In genomic region chr3:149376728-149377407, GRCh38 we compare ENCODE assay signal across 8 cellular contexts. TPM values are rescaled to one million over a fixed set of nuclear protein-coding genes. Genes with fewer than 3 reads are reported as not detected.
DNase-seq lines count a peak whose midpoint lies in the region; ATAC-seq, FAIRE-seq and TF ChIP-seq lines count a peak whose summit lies in the region.
"Had no signal": no experiment of that assay in that cellular context is flagged by ENCODE, and none has a peak within 500 bp of the region (broad histone marks: within the 10 kb centered on the region; RNA-seq: fewer than 3 reads in every experiment).

No MANE protein-coding gene starts in this region.

- FAIRE-seq in H1 (lab: Jason Lieb, UNC): no peak

- DNase-seq in NCI-H774 (lab: John Stamatoyannopoulos, UW): peak; percentile 41
- DNase-seq in H1 (ENCODE audit: low read depth in 1 of 2, low spot score in 2 of 2): no peak
- DNase-seq in mesenchymal stem cell: no peak
- DNase-seq in vagina (ENCODE audit: extremely low spot score in 2 of 2): no peak
- no peak for DNase-seq in activated CD4-positive, alpha-beta T cell treated with anti-CD3 and anti-CD28 coated beads, Interleukin-2, amount 10 ng/mL, durations not matched to agents 7 days and 5 days
- no peak for DNase-seq in middle frontal gyrus (ENCODE audit: extremely low spot score, low spot score)
- DNase-seq: NCI-H524 had no signal

- no peak overlapping the region for H2AK5ac ChIP-seq in H1 (ENCODE audit: low read depth, low read length)
- H2AK5ac ChIP-seq in mesenchymal stem cell (ENCODE audit: low read length, severe bottlenecking): no peak overlapping the region

- WGBS in H1 (ENCODE audit: extremely low coverage in 1 of 2, insufficient coverage in 1 of 2, insufficient read length in 1 of 2, insufficient replicate concordance in 2 of 2, low coverage in 1 of 2, low lambda C conversion rate in 2 of 2, missing lambda C conversion rate in 1 of 2), 2 experiments: 90% methylated on average over 8 of the region's 8 CpGs; no CpG with 5 or more reads in 1 of the 2 experiments
- WGBS in mesenchymal stem cell: 40% methylated on average over 8 of the region's 8 CpGs

- H3K23me2 ChIP-seq in H1 (ENCODE audit: low read depth, low read length): no peaks in the 10 kb centered on the region

- CTCF ChIA-PET in H1 (lab: Charles Lee; ENCODE audit: partially characterized antibody): interaction anchor here (0.8 to 1.6 kb wide), 6 partner anchors 25 to 153 kb away, joined by 3 to 9 read pairs (median 3); no protein-coding TSS in a partner anchor
- CTCF ChIA-PET in activated CD4-positive, alpha-beta T cell treated with anti-CD3 and anti-CD28 coated beads, Interleukin-2, amount 10 ng/mL, durations not matched to agents 7 days and 5 days (lab: Charles Lee): no interaction called here

- H3K4me1 ChIP-seq in H1 (replicated peaks in 1 of 4; ENCODE audit: control insufficient read depth in 3 of 4, insufficient read depth in 4 of 4, low read length in 3 of 4): peaks cover 0 to 5% (median 4%) of the 10 kb centered on the region in 4 experiments; a peak in 5 of 7 replicates
- H3K4me1 ChIP-seq in mesenchymal stem cell (ENCODE audit: control insufficient read depth, insufficient read depth, low read depth, low read length): peaks cover 14% of the 10 kb centered on the region
- H3K4me1 ChIP-seq in vagina: peaks cover 41% of the 10 kb centered on the region

- TF ChIP-seq EP300 in H1 (IDR thresholded peaks at IDR 0.05; ENCODE audit: borderline replicate concordance in 1 of 2, low read depth in 2 of 2, low read length in 2 of 2): no peak

- TF ChIP-seq CTCF in H1 (IDR thresholded peaks at IDR 0.05; ENCODE audit: control extremely low read depth in 1 of 3, insufficient read depth in 1 of 3, low read depth in 1 of 3, low read length in 3 of 3): no peak
- TF ChIP-seq CTCF in vagina (IDR thresholded peaks at IDR 0.05): no peak

- no peaks in the 10 kb centered on the region for H3K79me2 ChIP-seq in H1 (ENCODE audit: control insufficient read depth in 1 of 2, insufficient read depth in 2 of 2, low read length in 2 of 2)

- H4K8ac ChIP-seq in H1 (ENCODE audit: extremely low read depth, insufficient read depth, low read length) (no peak overlapping the region), mesenchymal stem cell (ENCODE audit: low read length) (no peak overlapping the region)

- H3K14ac ChIP-seq in H1 (ENCODE audit: insufficient read length) (no peak overlapping the region), mesenchymal stem cell (ENCODE audit: low read length in 2 of 2) (no peak overlapping the region)

- H3K36me3 Mint-ChIP-seq in activated CD4-positive, alpha-beta T cell treated with anti-CD3 and anti-CD28 coated beads, Interleukin-2, amount 10 ng/mL, durations not matched to agents 7 days and 5 days (ENCODE audit: low read depth): no peaks in the 10 kb centered on the region

- no peaks in the 10 kb centered on the region for H3K9me3 Mint-ChIP-seq in activated CD4-positive, alpha-beta T cell treated with anti-CD3 and anti-CD28 coated beads, Interleukin-2, amount 10 ng/mL, durations not matched to agents 7 days and 5 days

- H4K20me1 ChIP-seq in H1 (replicated peaks in 1 of 2; ENCODE audit: control insufficient read depth in 1 of 2, insufficient read depth in 2 of 2, low read length in 2 of 2): no peaks in the 10 kb centered on the region

- H3K27me3 Mint-ChIP-seq in activated CD4-positive, alpha-beta T cell treated with anti-CD3 and anti-CD28 coated beads, Interleukin-2, amount 10 ng/mL, durations not matched to agents 7 days and 5 days: peaks cover 4% of the 10 kb centered on the region

- no peak for TF ChIP-seq RAD21 in H1 (IDR thresholded peaks at IDR 0.05 in 1 of 2, conservative IDR thresholded peaks at IDR 0.05 in 1 of 2; ENCODE audit: low read depth in 2 of 2, low read length in 2 of 2)

- intact Hi-C loops in vagina (cut with DNase I): no loop called here

- no peak overlapping the region for H3K27ac ChIP-seq in H1 (ENCODE audit: low read depth, low read length)
- peak overlapping the region; percentile 97 for H3K27ac ChIP-seq in mesenchymal stem cell (ENCODE audit: low read length, poor library complexity, severe bottlenecking)
- peak overlapping the region; percentile 76 for H3K27ac ChIP-seq in vagina

- H2BK120ac ChIP-seq in H1 (replicated peaks; ENCODE audit: low read depth, low read length): no peak overlapping the region
- H2BK120ac ChIP-seq in mesenchymal stem cell (ENCODE audit: low read depth, low read length): peak overlapping the region; percentile 55

- H2BK5ac ChIP-seq in H1 (ENCODE audit: low read depth, low read length) (no peak overlapping the region), mesenchymal stem cell (ENCODE audit: low read depth, low read length, poor library complexity, severe bottlenecking) (peak overlapping the region; percentile 67)

- POLR2A ChIA-PET in H1 (lab: Charles Lee; ENCODE audit: partially characterized antibody): no interaction called here
- POLR2A ChIA-PET in activated CD4-positive, alpha-beta T cell treated with anti-CD3 and anti-CD28 coated beads, Interleukin-2, amount 10 ng/mL, durations not matched to agents 7 days and 5 days (lab: Charles Lee): no interaction called here

- TF ChIP-seq POLR2A in H1 (IDR thresholded peaks at IDR 0.05; ENCODE audit: control extremely low read depth in 1 of 2, low read depth in 2 of 2, low read length in 2 of 2) (no peak), vagina (IDR thresholded peaks at IDR 0.05) (no peak)

- H3K23ac ChIP-seq in H1 (ENCODE audit: insufficient read length) (no peak overlapping the region), mesenchymal stem cell (ENCODE audit: low read length in 2 of 2) (no peak overlapping the region)

- H3K79me1 ChIP-seq in H1 (ENCODE audit: low read depth, low read length) (no peaks in the 10 kb centered on the region), mesenchymal stem cell (replicated peaks; ENCODE audit: low read length, poor library complexity, severe bottlenecking) (no peaks in the 10 kb centered on the region)

- no peak overlapping the region for H2BK20ac ChIP-seq in H1 (ENCODE audit: low read length)

- H3K56ac ChIP-seq in H1 (replicated peaks; ENCODE audit: insufficient read length, low read depth, low read length): no peak overlapping the region

- H3K4me2 ChIP-seq in H1 (ENCODE audit: insufficient read depth in 1 of 2, low read depth in 2 of 2, low read length in 2 of 2): no peak overlapping the region
- peak overlapping the region; percentile 44 for H3K4me2 ChIP-seq in mesenchymal stem cell (ENCODE audit: low read length, poor library complexity, severe bottlenecking)

- H2AFZ ChIP-seq in H1 (ENCODE audit: low read length): peak overlapping the region; percentile 92; the same call in 1 of the 2 replicates
- no peak overlapping the region for H2AFZ ChIP-seq in mesenchymal stem cell (ENCODE audit: low read depth, low read length)

- H3K9me3 ChIP-seq in H1 (ENCODE audit: insufficient read depth in 2 of 2, low read depth in 1 of 2, low read length in 1 of 2) (peaks cover 0 to 6% of the 10 kb centered on the region in 2 experiments; a peak in 1 of 4 replicates), mesenchymal stem cell (ENCODE audit: control insufficient read depth, low read length) (no peaks in the 10 kb centered on the region), vagina (no peaks in the 10 kb centered on the region)

- H3K18ac ChIP-seq in H1 (ENCODE audit: extremely low read depth, low read length) (no peak overlapping the region), mesenchymal stem cell (ENCODE audit: low read depth in 1 of 2, low read length in 2 of 2) (peak overlapping the region; percentile 3 to 14)

- ATAC-seq in GM18502 (IDR thresholded peaks at IDR 0.05; ENCODE audit: poor library complexity, unreplicated experiment): no peak

- H3K4me3 ChIP-seq in H1 (ENCODE audit: extremely low read depth in 1 of 4, insufficient read depth in 2 of 4, low read depth in 3 of 4, low read length in 4 of 4): no peak overlapping the region
- peak overlapping the region; percentile 50 to 71 for H3K4me3 ChIP-seq in mesenchymal stem cell (ENCODE audit: insufficient read depth in 1 of 2, low read depth in 1 of 2, low read length in 2 of 2)
- H3K4me3 ChIP-seq in vagina: peak overlapping the region; percentile 24 to 45

- no peak overlapping the region for H3K27ac Mint-ChIP-seq in activated CD4-positive, alpha-beta T cell treated with anti-CD3 and anti-CD28 coated beads, Interleukin-2, amount 10 ng/mL, durations not matched to agents 7 days and 5 days

- H3K4ac ChIP-seq in H1 (replicated peaks; ENCODE audit: insufficient read length, low read depth, low read length): no peak overlapping the region
- peak overlapping the region in 1 of 2 experiments; percentile 49 for H3K4ac ChIP-seq in mesenchymal stem cell (ENCODE audit: low read depth in 1 of 2, low read length in 2 of 2)

- H4K91ac ChIP-seq in H1 (replicated peaks; ENCODE audit: insufficient read length, low read length) (no peak overlapping the region), mesenchymal stem cell (ENCODE audit: low read length) (no peak overlapping the region)

- H3K27me3 ChIP-seq in H1 (replicated peaks in 1 of 4; ENCODE audit: control insufficient read depth in 3 of 4, extremely low read depth in 1 of 4, insufficient read depth in 3 of 4, low read length in 3 of 4) (no peaks in the 10 kb centered on the region), mesenchymal stem cell (ENCODE audit: control insufficient read depth in 1 of 2, insufficient read depth in 1 of 2, low read length in 2 of 2) (no peaks in the 10 kb centered on the region), vagina (no peaks in the 10 kb centered on the region)

- H3K4me1 Mint-ChIP-seq in activated CD4-positive, alpha-beta T cell treated with anti-CD3 and anti-CD28 coated beads, Interleukin-2, amount 10 ng/mL, durations not matched to agents 7 days and 5 days: no peaks in the 10 kb centered on the region

- H3K4me3 Mint-ChIP-seq in activated CD4-positive, alpha-beta T cell treated with anti-CD3 and anti-CD28 coated beads, Interleukin-2, amount 10 ng/mL, durations not matched to agents 7 days and 5 days: no peak overlapping the region

- no peak overlapping the region for H4K5ac ChIP-seq in H1 (ENCODE audit: insufficient read length, low read depth, low read length)

- H3K9ac ChIP-seq in H1 (replicated peaks in 1 of 4; ENCODE audit: extremely low read depth in 1 of 4, low read depth in 3 of 4, low read length in 3 of 4) (no peak overlapping the region), mesenchymal stem cell (ENCODE audit: low read length) (peak overlapping the region; percentile 75)

- H2BK15ac ChIP-seq in H1 (ENCODE audit: low read length) (no peak overlapping the region), mesenchymal stem cell (ENCODE audit: low read depth, poor library complexity, severe bottlenecking) (peak overlapping the region; percentile 4)

- H3K36me3 ChIP-seq in H1 (ENCODE audit: control insufficient read depth in 2 of 4, insufficient read depth in 4 of 4, low read length in 3 of 4) (no peaks in the 10 kb centered on the region), mesenchymal stem cell (ENCODE audit: control insufficient read depth in 1 of 2, insufficient read depth in 2 of 2, low read depth in 1 of 2, low read length in 2 of 2) (peaks cover 3 to 9% of the 10 kb centered on the region in 2 experiments), vagina (no peaks in the 10 kb centered on the region)

- H2BK12ac ChIP-seq in H1 (ENCODE audit: low read depth, low read length) (no peak overlapping the region), mesenchymal stem cell (ENCODE audit: low read length in 2 of 2) (no peak overlapping the region)

RNA-seq across cellular contexts. Expression of gene TM4SF1, which starts 0.6 kb away (rescaled TPM):
- total RNA-seq in H1 (2021; fragmentation: NEBNext Ultra II Directional; extraction: Animal tissue kit (Norgen Biotek cat#: 25700)): 0.26 and 1.5 TPM in 2 replicates
- polyA plus RNA-seq in H1 (2011; rRNA removed): 0.85 and 1.3 TPM in 2 replicates
- 1.0 TPM for polyA plus RNA-seq in H1 (2011; cell fraction: cytosol; rRNA removed)
- polyA plus RNA-seq in H1 (2011; cell fraction: nucleus; rRNA removed): 0.73 TPM
- 0.64 to 1.1 TPM (median 0.72 TPM) in 4 replicates for polyA plus RNA-seq in H1 (2012, experiment 1 of 2)
- 0.30 TPM for polyA plus RNA-seq in H1 (2012, experiment 2 of 2)
- polyA plus RNA-seq in H1 (2013, experiment 1 of 2): 0.75 TPM
- polyA plus RNA-seq in H1 (2013, experiment 2 of 2): 0.81 TPM
- polyA minus RNA-seq in H1 (2011; rRNA and poly(A)+ RNA removed): 0.47 and 0.88 TPM in 2 replicates
- polyA minus RNA-seq in H1 (2011; cell fraction: cytosol; rRNA and poly(A)+ RNA removed): 5.7 TPM
- polyA minus RNA-seq in H1 (2011; cell fraction: nucleus; rRNA and poly(A)+ RNA removed): 4.7 TPM
- 80.3 TPM for polyA plus RNA-seq in mesenchymal stem cell (2013, experiment 1 of 2)
- polyA plus RNA-seq in mesenchymal stem cell (2013, experiment 2 of 2): 86.8 TPM
- total RNA-seq in vagina: 97.7 TPM
- total RNA-seq in activated CD4-positive, alpha-beta T cell treated with anti-CD3 and anti-CD28 coated beads, Interleukin-2, amount 10 ng/mL, durations not matched to agents 7 days and 5 days: not detected

RNA-seq across cellular contexts. Expression of gene TM4SF18, which starts 43.4 kb away (rescaled TPM):
- total RNA-seq in H1 (2021; fragmentation: NEBNext Ultra II Directional; extraction: Animal tissue kit (Norgen Biotek cat#: 25700)): 2.9 and 3.3 TPM in 2 replicates
- 4.5 and 13.6 TPM in 2 replicates for polyA plus RNA-seq in H1 (2011; rRNA removed)
- 5.3 TPM for polyA plus RNA-seq in H1 (2011; cell fraction: cytosol; rRNA removed)
- polyA plus RNA-seq in H1 (2011; cell fraction: nucleus; rRNA removed): 2.4 TPM
- 7.0 to 14.7 TPM (median 8.8 TPM) in 4 replicates for polyA plus RNA-seq in H1 (2012, experiment 1 of 2)
- polyA plus RNA-seq in H1 (2012, experiment 2 of 2): 2.8 TPM
- 13.5 TPM for polyA plus RNA-seq in H1 (2013, experiment 1 of 2)
- 15.9 TPM for polyA plus RNA-seq in H1 (2013, experiment 2 of 2)
- 5.3 and 17.2 TPM in 2 replicates for polyA minus RNA-seq in H1 (2011; rRNA and poly(A)+ RNA removed)
- polyA minus RNA-seq in H1 (2011; cell fraction: cytosol; rRNA and poly(A)+ RNA removed): not detected
- polyA minus RNA-seq in H1 (2011; cell fraction: nucleus; rRNA and poly(A)+ RNA removed): 5.9 TPM
- polyA plus RNA-seq in mesenchymal stem cell (2013, experiment 1 of 2): 0.94 TPM
- 0.88 TPM for polyA plus RNA-seq in mesenchymal stem cell (2013, experiment 2 of 2)
- 10.1 TPM for total RNA-seq in vagina
- total RNA-seq in activated CD4-positive, alpha-beta T cell treated with anti-CD3 and anti-CD28 coated beads, Interleukin-2, amount 10 ng/mL, durations not matched to agents 7 days and 5 days: not detected

Comparison
In these comparisons a context has a peak if more than half of its experiments do, and no peak if none do; other contexts are left out.
1. H3K4me3 ChIP-seq: peak in mesenchymal stem cell (2 of 2) and vagina (2 of 2); none in H1 (0 of 4).
2. RNA of gene TM4SF1, which starts 0.6 kb away (total RNA-seq): 97.7 TPM in vagina (single experiment); 0.26 to 1.5 TPM in H1 and not detected in activated CD4-positive, alpha-beta T cell treated with anti-CD3 and anti-CD28 coated beads, Interleukin-2, amount 10 ng/mL, durations not matched to agents 7 days and 5 days; every median in the first group is over 10 times any median in the second.